26 cellular contexts compared by ENCODE assay signal in genomic region chr21:44838038-44838895, GRCh38. TPM values are rescaled to one million over a fixed set of nuclear protein-coding genes. Genes with fewer than 3 reads are reported as not detected.
DNase-seq lines count a peak whose midpoint lies in the region; ATAC-seq, FAIRE-seq and TF ChIP-seq lines count a peak whose summit lies in the region.
"Had no signal": no experiment of that assay in that cellular context is flagged by ENCODE, and none has a peak within 500 bp of the region (broad histone marks: within the 10 kb centered on the region; RNA-seq: fewer than 3 reads in every experiment).

No MANE protein-coding gene starts in this region.

- H3K27me3 Mint-ChIP-seq in neural progenitor cell (ENCODE audit: insufficient read depth, low read depth) (peaks cover 15% of the 10 kb centered on the region), chondrocyte (ENCODE audit: low read depth) (peaks cover 11% of the 10 kb centered on the region)
- H3K27me3 Mint-ChIP-seq: activated CD4-positive, alpha-beta T cell treated with anti-CD3 and anti-CD28 coated beads for 36 hours had no signal

- no peak overlapping the region for H3K4me3 Mint-ChIP-seq in neural progenitor cell
- H3K4me3 Mint-ChIP-seq in chondrocyte (ENCODE audit: unreplicated experiment) = no peak overlapping the region
- H3K4me3 Mint-ChIP-seq: activated CD4-positive, alpha-beta T cell treated with anti-CD3 and anti-CD28 coated beads for 36 hours; B cell; neural crest cell; T-cell had no signal

- no peak overlapping the region for H4K8ac ChIP-seq in IMR-90 (ENCODE audit: low read depth in 2 of 2, low read length in 2 of 2)

- H3K4me2 ChIP-seq in IMR-90 (ENCODE audit: low read depth, low read length) (no peak overlapping the region), K562 (ENCODE audit: insufficient read depth, low read length) (no peak overlapping the region), neural progenitor cell (no peak overlapping the region)

- H3K56ac ChIP-seq in IMR-90 (ENCODE audit: extremely low read depth, insufficient read depth, low read length) = no peak overlapping the region

- H3K9me1 ChIP-seq in IMR-90 (ENCODE audit: insufficient read depth, low read length) = no peaks in the 10 kb centered on the region
- H3K9me1 ChIP-seq in K562 (ENCODE audit: control insufficient read depth, insufficient read depth, low read length) = no peaks in the 10 kb centered on the region

- no peak overlapping the region for H2AK9ac ChIP-seq in IMR-90 (replicated peaks; ENCODE audit: low read depth, low read length, poor library complexity)

- intact Hi-C loops in IMR-90 (cut with micrococcal nuclease) = no loop called here
- intact Hi-C loops in K562 (cut with micrococcal nuclease) = loop anchor here (10.0 kb wide), 1 partner anchor 793 kb away; no protein-coding TSS in a partner anchor

- TF ChIP-seq RAD21 in IMR-90 (IDR thresholded peaks at IDR 0.05; ENCODE audit: low read length) = no peak
- TF ChIP-seq RAD21 in K562 (CRISPR knock-in tag; conservative IDR thresholded peaks at IDR 0.05 in 1 of 2, IDR thresholded peaks at IDR 0.05 in 1 of 2) = no peak

- H2AFZ ChIP-seq in IMR-90 (replicated peaks; ENCODE audit: low read length, poor library complexity) = peak overlapping the region; percentile 19
- H2AFZ ChIP-seq in K562 (ENCODE audit: low read depth, low read length) = no peak overlapping the region
- H2AFZ ChIP-seq in neural progenitor cell (replicated peaks) = no peak overlapping the region
- H2AFZ ChIP-seq: GM23248 had no signal

- H3K27ac Mint-ChIP-seq in neural progenitor cell (no peak overlapping the region), chondrocyte (ENCODE audit: unreplicated experiment) (no peak overlapping the region)
- H3K27ac Mint-ChIP-seq: activated CD4-positive, alpha-beta T cell treated with anti-CD3 and anti-CD28 coated beads for 36 hours; B cell had no signal

- ATAC-seq in IMR-90 (ENCODE audit: low read depth) = no peak
- peak; percentile 16; the same call in 2 of the 3 replicates for ATAC-seq in K562
- ATAC-seq: activated CD4-positive, alpha-beta T cell treated with anti-CD3 and anti-CD28 coated beads for 36 hours; gastroesophageal sphincter; T-cell had no signal

- no peaks in the 10 kb centered on the region; the same call in none of the 2 replicates for H3K27me3 ChIP-seq in GM06990 (replicated peaks; ENCODE audit: control insufficient read depth, insufficient read depth, low read length)
- peaks cover 28% of the 10 kb centered on the region for H3K27me3 ChIP-seq in IMR-90 (ENCODE audit: control insufficient read depth, insufficient read depth, low read length)
- H3K27me3 ChIP-seq in K562 (ENCODE audit: control insufficient read depth in 2 of 2, insufficient read depth in 2 of 2, low read length in 2 of 2) = peaks cover 14 to 36% of the 10 kb centered on the region in 2 experiments; a peak in 4 of 5 replicates
- no peaks in the 10 kb centered on the region for H3K27me3 ChIP-seq in neural progenitor cell
- H3K27me3 ChIP-seq: adrenal gland, transverse colon had no signal

- TF ChIP-seq EP300 in K562 (IDR thresholded peaks at IDR 0.05; ENCODE audit: low read length) = no peak

- H2AK5ac ChIP-seq in IMR-90 (ENCODE audit: low read depth, low read length) = no peak overlapping the region

- H2BK5ac ChIP-seq in IMR-90 (ENCODE audit: low read depth, low read length, poor library complexity, severe bottlenecking) = no peak overlapping the region

- in situ Hi-C loops in IMR-90 (cut with MboI; ENCODE audit: low sequenced_read_pairs) (no loop called here), K562 (cut with MboI) (no loop called here)

- CTCF ChIA-PET in IMR-90 (lab: Yijun Ruan, JAX) (no interaction called here), K562 (lab: Yijun Ruan, JAX; ENCODE audit: low intra/inter-chr PET ratio) (no interaction called here)

- H3K23ac ChIP-seq in IMR-90 (ENCODE audit: low read depth, low read length) = no peak overlapping the region

- no peak overlapping the region for H3K4ac ChIP-seq in IMR-90 (ENCODE audit: low read depth, low read length)

- H3F3A ChIP-seq in neural progenitor cell (ENCODE audit: low read depth) = peaks cover under 1% of the 10 kb centered on the region

- H2BK20ac ChIP-seq in IMR-90 (ENCODE audit: low read depth, low read length) = no peak overlapping the region

- no peak overlapping the region for H3K4me3 ChIP-seq in GM06990 (replicated peaks; ENCODE audit: low read depth, low read length)
- H3K4me3 ChIP-seq in IMR-90 (ENCODE audit: insufficient read depth, low read depth, low read length) = no peak overlapping the region
- H3K4me3 ChIP-seq in K562 = no peak overlapping the region
- H3K4me3 ChIP-seq in neural progenitor cell = no peak overlapping the region
- no peak overlapping the region for H3K4me3 ChIP-seq in coronary artery
- H3K4me3 ChIP-seq: adrenal gland, gastroesophageal sphincter, GM23248, transverse colon had no signal

- no peak overlapping the region for H4K91ac ChIP-seq in IMR-90 (ENCODE audit: insufficient read depth, low read depth, low read length)

- no peak overlapping the region for H2BK120ac ChIP-seq in IMR-90 (ENCODE audit: low read depth, low read length)

- H3K27ac ChIP-seq in IMR-90 (ENCODE audit: insufficient read depth, low read length) (no peak overlapping the region), K562 (ENCODE audit: extremely low read depth, low read depth, low read length) (no peak overlapping the region), neural progenitor cell (no peak overlapping the region), coronary artery (no peak overlapping the region)
- H3K27ac ChIP-seq: adrenal gland, gastroesophageal sphincter, GM23248, transverse colon had no signal

- H3K9ac ChIP-seq in IMR-90 (ENCODE audit: low read depth, low read length) (no peak overlapping the region), K562 (ENCODE audit: insufficient read depth in 1 of 2, low read depth in 2 of 2, low read length in 2 of 2) (peak overlapping the region in 1 of 2 experiments; percentile 1; a peak in 1 of 4 replicates), neural progenitor cell (no peak overlapping the region)
- H3K9ac ChIP-seq: GM23248 had no signal

- no peaks in the 10 kb centered on the region for H3K79me1 ChIP-seq in IMR-90 (ENCODE audit: low read depth in 1 of 2, low read length in 2 of 2)

- peaks cover 2% of the 10 kb centered on the region for H3K4me1 Mint-ChIP-seq in neural progenitor cell
- H3K4me1 Mint-ChIP-seq in chondrocyte (ENCODE audit: low read depth) = peaks cover 9% of the 10 kb centered on the region
- H3K4me1 Mint-ChIP-seq: activated CD4-positive, alpha-beta T cell treated with anti-CD3 and anti-CD28 coated beads for 36 hours; B cell; neural crest cell; T-cell had no signal

- H4K20me1 ChIP-seq in IMR-90 (ENCODE audit: insufficient read depth, low read length) (no peaks in the 10 kb centered on the region), K562 (replicated peaks; ENCODE audit: control insufficient read depth, insufficient read depth, low read length) (peaks cover 5% of the 10 kb centered on the region; the same call in 1 of the 2 replicates), neural progenitor cell (ENCODE audit: low read depth) (no peaks in the 10 kb centered on the region)

- no peak overlapping the region for H2BK15ac ChIP-seq in IMR-90 (ENCODE audit: low read depth, low read length)

- DNase-seq in GM06990 (ENCODE audit: extremely low read depth, insufficient read length) = no peak
- no peak for DNase-seq in IMR-90
- peak in 3 of 4 experiments; percentile 52 to 72 (median 71) for DNase-seq in K562 (ENCODE audit: extremely low read depth in 1 of 4, low spot score in 3 of 4)
- no peak for DNase-seq in neural progenitor cell (ENCODE audit: low spot score)
- DNase-seq in cerebellar cortex (ENCODE audit: low spot score) = no peak
- DNase-seq in coronary artery (ENCODE audit: low spot score) = no peak
- DNase-seq in NCI-H510A (lab: John Stamatoyannopoulos, UW) = no peak
- DNase-seq in chondrocyte (ENCODE audit: low spot score) = no peak
- DNase-seq: activated CD4-positive, alpha-beta T cell treated with anti-CD3 and anti-CD28 coated beads for 36 hours; activated CD8-positive, alpha-beta memory T cell treated with anti-CD3 and anti-CD28 coated beads for 24 hours; activated naive CD4-positive, alpha-beta T cell treated with Interleukin-2 at 50 U/mL for 16 hours; activated T-cell treated with anti-CD3 and anti-CD28 coated beads, Interleukin-2, amount 50 U/mL, for 1 hour; cortex of kidney; DMS153; GM23248; Kasumi-1; MV-4-11; SHP77 treated with DMSO at 0.1 percent for 48 hours; T-cell; transverse colon had no signal

- no peaks in the 10 kb centered on the region for H3K36me3 Mint-ChIP-seq in neural progenitor cell
- no peaks in the 10 kb centered on the region for H3K36me3 Mint-ChIP-seq in chondrocyte (ENCODE audit: low read depth)
- H3K36me3 Mint-ChIP-seq: T-cell had no signal

- no peaks in the 10 kb centered on the region for H3K36me3 ChIP-seq in GM06990 (ENCODE audit: control insufficient read depth, insufficient read depth, low read length)
- H3K36me3 ChIP-seq in IMR-90 (ENCODE audit: control insufficient read depth, insufficient read depth, low read length) = no peaks in the 10 kb centered on the region
- no peaks in the 10 kb centered on the region for H3K36me3 ChIP-seq in K562 (ENCODE audit: control insufficient read depth, insufficient read depth, low read length)
- no peaks in the 10 kb centered on the region for H3K36me3 ChIP-seq in neural progenitor cell
- H3K36me3 ChIP-seq: adrenal gland, gastroesophageal sphincter, transverse colon had no signal

- peak; percentile 7 for TF ChIP-seq CTCF in GM06990 (IDR thresholded peaks at IDR 0.05; ENCODE audit: insufficient read depth, low read length, poor library complexity, severe bottlenecking)
- no peak for TF ChIP-seq CTCF in IMR-90 (conservative IDR thresholded peaks at IDR 0.05; ENCODE audit: low read depth, low read length)
- TF ChIP-seq CTCF in K562 (IDR thresholded peaks at IDR 0.05 in 2 of 3, conservative IDR thresholded peaks at IDR 0.05 in 1 of 3; ENCODE audit: insufficient read depth in 2 of 3, low read depth in 1 of 3, low read length in 3 of 3) = peak in 2 of 3 experiments; percentile 10 to 20; a peak in 1 of 6 replicates
- peak; percentile 7 for TF ChIP-seq CTCF in neural progenitor cell (IDR thresholded peaks at IDR 0.05)
- TF ChIP-seq CTCF in coronary artery (IDR thresholded peaks at IDR 0.05) = no peak
- TF ChIP-seq CTCF in chondrocyte (IDR thresholded peaks at IDR 0.05) = no peak

- H4K5ac ChIP-seq in IMR-90 (ENCODE audit: low read depth, low read length) = no peak overlapping the region

- dilution Hi-C loops in IMR-90 (cut with HindIII; ENCODE audit: low sequenced_read_pairs, unreplicated experiment) = no loop called here

- WGBS in IMR-90 (ENCODE audit: extremely low coverage in 2 of 2, insufficient read length in 1 of 2), 2 experiments = 77% methylated on average over 12 of the region's 30 CpGs; no CpG with 5 or more reads in 1 of the 2 experiments
- 62% methylated on average over 19 of the region's 30 CpGs for WGBS in K562 (ENCODE audit: insufficient coverage, low coverage, missing lambda C conversion rate)

- POLR2A ChIA-PET in IMR-90 (lab: Charles Lee; ENCODE audit: unreplicated experiment) = no interaction called here
- POLR2A ChIA-PET in K562 (lab: Yijun Ruan, JAX) = interaction anchor here (1.0 kb wide), 1 partner anchor 28 kb away, joined by 3 read pairs; no protein-coding TSS in a partner anchor

- TF ChIP-seq POLR2A in IMR-90 (IDR thresholded peaks at IDR 0.05; ENCODE audit: low read depth, low read length) = no peak
- no peak for TF ChIP-seq POLR2A in K562 (conservative IDR thresholded peaks at IDR 0.05)

- FAIRE-seq in K562 (lab: Jason Lieb, UNC) = no peak
- FAIRE-seq: A204.1, islet of Langerhans had no signal

- BruUV-seq in IMR-90 (replicated peaks; lab: Mats Ljungman, UMichigan) = no TSS peak
- BruUV-seq in K562 (replicated peaks; lab: Mats Ljungman, UMichigan) = no TSS peak

- H3K18ac ChIP-seq in IMR-90 (ENCODE audit: low read depth, low read length) = no peak overlapping the region

- H3K79me2 ChIP-seq in K562 (ENCODE audit: control insufficient read depth, insufficient read depth, low read length) (no peaks in the 10 kb centered on the region), neural progenitor cell (ENCODE audit: low read depth) (no peaks in the 10 kb centered on the region)

- H3K9me3 Mint-ChIP-seq in neural progenitor cell (no peaks in the 10 kb centered on the region), chondrocyte (ENCODE audit: low read depth) (no peaks in the 10 kb centered on the region)
- H3K9me3 Mint-ChIP-seq: neural crest cell, T-cell had no signal

- no peaks in the 10 kb centered on the region for H3K9me3 ChIP-seq in IMR-90 (ENCODE audit: control insufficient read depth, insufficient read depth, low read length)
- H3K9me3 ChIP-seq in K562 (replicated peaks; ENCODE audit: control insufficient read depth, insufficient read depth, low read depth, low read length) = no peaks in the 10 kb centered on the region
- no peaks in the 10 kb centered on the region for H3K9me3 ChIP-seq in neural progenitor cell (ENCODE audit: low read depth)
- H3K9me3 ChIP-seq: adrenal gland, gastroesophageal sphincter, transverse colon had no signal

- no peak overlapping the region for H3K14ac ChIP-seq in IMR-90 (replicated peaks; ENCODE audit: low read depth, low read length)

- peaks cover 5% of the 10 kb centered on the region; the same call in 1 of the 2 replicates for H3K4me1 ChIP-seq in IMR-90 (ENCODE audit: control insufficient read depth, insufficient read depth, low read length)
- H3K4me1 ChIP-seq in K562 (replicated peaks in 1 of 2; ENCODE audit: control insufficient read depth in 2 of 2, insufficient read depth in 2 of 2, low read length in 2 of 2) = peaks cover 21 to 52% of the 10 kb centered on the region in 2 experiments
- no peaks in the 10 kb centered on the region for H3K4me1 ChIP-seq in neural progenitor cell

RNA-seq across cellular contexts. Expression of gene SUMO3, which starts 20.4 kb away (rescaled TPM):
- total RNA-seq in IMR-90 (2012; rRNA removed) = 64.9 and 103 TPM in 2 replicates
- polyA plus RNA-seq in IMR-90 (2012; rRNA removed) = 101 and 104 TPM in 2 replicates
- 73.7 and 82.6 TPM in 2 replicates for polyA plus RNA-seq in IMR-90 (2012; cell fraction: cytosol; rRNA removed)
- 23.5 and 36.3 TPM in 2 replicates for polyA plus RNA-seq in IMR-90 (2012; cell fraction: nucleus; rRNA removed; ENCODE audit: low replicate concordance)
- total RNA-seq in K562 (2011; cell fraction: chromatin; rRNA removed; ENCODE audit: low replicate concordance) = 32.4 and 33.2 TPM in 2 replicates
- 27.5 and 32.6 TPM in 2 replicates for total RNA-seq in K562 (2011; cell fraction: nucleolus; rRNA removed)
- total RNA-seq in K562 (2011; cell fraction: nucleoplasm; rRNA removed) = 42.5 and 55.7 TPM in 2 replicates
- 95.2 and 118 TPM in 2 replicates for total RNA-seq in K562 (2014; rRNA removed)
- 101 TPM in 2 replicates for total RNA-seq in K562 (2014; rRNA removed; fragmentation: Illumina TruSeq; extraction: Trizol)
- total RNA-seq in K562 (2015; rRNA removed; fragmentation: Illumina TruSeq; extraction: Trizol) = 111 and 113 TPM in 2 replicates
- total RNA-seq in K562 (2021) = 120 TPM in 2 replicates
- polyA plus RNA-seq in K562 (2011; rRNA removed) = 110 and 128 TPM in 2 replicates
- polyA plus RNA-seq in K562 (2011; cell fraction: cytosol; rRNA removed) = 132 and 183 TPM in 2 replicates
- polyA plus RNA-seq in K562 (2011; cell fraction: nucleus; rRNA removed) = 41.4 and 52.1 TPM in 2 replicates
- polyA plus RNA-seq in K562 (2012) = 95.3 and 142 TPM in 2 replicates
- 142 and 144 TPM in 2 replicates for polyA plus RNA-seq in K562 (2014; fragmentation: Illumina TruSeq; extraction: Trizol)
- polyA plus RNA-seq in K562 (2014; fragmentation: Nextera tagmentation; extraction: Ambion mirVana) = 10 to 100 TPM; 13.9 to 21.6 TPM
- polyA plus RNA-seq in K562 (2014; rRNA removed) = 143 and 146 TPM in 2 replicates
- 105 and 120 TPM in 2 replicates for polyA minus RNA-seq in K562 (2011; rRNA and poly(A)+ RNA removed)
- polyA minus RNA-seq in K562 (2011; cell fraction: cytosol; rRNA and poly(A)+ RNA removed) = 70.3 and 71.5 TPM in 2 replicates
- 18.8 and 32.3 TPM in 2 replicates for polyA minus RNA-seq in K562 (2011; cell fraction: nucleus; rRNA and poly(A)+ RNA removed)
- total RNA-seq in neural progenitor cell (ENCODE audit: low replicate concordance) = 117 and 135 TPM in 2 replicates
- 51.3 to 60.3 TPM (median 52.3 TPM) in 3 replicates for total RNA-seq in chondrocyte

RNA-seq across cellular contexts. Expression of gene PTTG1IP, which starts 35.2 kb away (rescaled TPM):
- total RNA-seq in IMR-90 (2012; rRNA removed) (194 and 230 TPM in 2 replicates), K562 (2014; rRNA removed) (85.4 and 97.6 TPM in 2 replicates), K562 (2014; rRNA removed; fragmentation: Illumina TruSeq; extraction: Trizol) (65.7 and 66.2 TPM in 2 replicates), K562 (2015; rRNA removed; fragmentation: Illumina TruSeq; extraction: Trizol) (92.9 and 98.7 TPM in 2 replicates), K562 (2021) (99.3 and 99.5 TPM in 2 replicates), neural progenitor cell (ENCODE audit: low replicate concordance) (162 and 192 TPM in 2 replicates), chondrocyte (225 to 333 TPM (median 329 TPM) in 3 replicates)
- polyA plus RNA-seq in IMR-90 (2012; rRNA removed) (156 and 167 TPM in 2 replicates), K562 (2011; rRNA removed) (92.4 and 138 TPM in 2 replicates), K562 (2014; fragmentation: Illumina TruSeq; extraction: Trizol) (77.0 and 77.8 TPM in 2 replicates), K562 (2014; fragmentation: Nextera tagmentation; extraction: Ambion mirVana) (1 to 10 TPM; 5.0 to 9.2 TPM), K562 (2014; rRNA removed) (82.4 and 86.9 TPM in 2 replicates)
- 112 and 137 TPM in 2 replicates for polyA plus RNA-seq in IMR-90 (2012; cell fraction: cytosol; rRNA removed)
- polyA plus RNA-seq in IMR-90 (2012; cell fraction: nucleus; rRNA removed; ENCODE audit: low replicate concordance) = 67.9 and 125 TPM in 2 replicates
- total RNA-seq in K562 (2011; cell fraction: chromatin; rRNA removed; ENCODE audit: low replicate concordance) = 109 and 139 TPM in 2 replicates
- total RNA-seq in K562 (2011; cell fraction: nucleolus; rRNA removed) = 131 and 151 TPM in 2 replicates
- 146 and 174 TPM in 2 replicates for total RNA-seq in K562 (2011; cell fraction: nucleoplasm; rRNA removed)
- polyA plus RNA-seq in K562 (2011; cell fraction: cytosol; rRNA removed) = 79.9 and 115 TPM in 2 replicates
- polyA plus RNA-seq in K562 (2011; cell fraction: nucleus; rRNA removed) = 69.1 and 123 TPM in 2 replicates
- polyA plus RNA-seq in K562 (2012) = 77.4 and 167 TPM in 2 replicates
- 54.1 and 70.2 TPM in 2 replicates for polyA minus RNA-seq in K562 (2011; rRNA and poly(A)+ RNA removed)
- polyA minus RNA-seq in K562 (2011; cell fraction: cytosol; rRNA and poly(A)+ RNA removed) = 69.1 and 114 TPM in 2 replicates
- 17.4 and 40.2 TPM in 2 replicates for polyA minus RNA-seq in K562 (2011; cell fraction: nucleus; rRNA and poly(A)+ RNA removed)

RNA-seq across cellular contexts. Expression of gene UBE2G2, which starts 36.6 kb away (rescaled TPM):
- total RNA-seq in IMR-90 (2012; rRNA removed) (65.4 and 75.8 TPM in 2 replicates), K562 (2014; rRNA removed) (122 and 148 TPM in 2 replicates), K562 (2014; rRNA removed; fragmentation: Illumina TruSeq; extraction: Trizol) (109 and 112 TPM in 2 replicates), K562 (2015; rRNA removed; fragmentation: Illumina TruSeq; extraction: Trizol) (99.0 and 112 TPM in 2 replicates), K562 (2021) (131 and 140 TPM in 2 replicates), neural progenitor cell (ENCODE audit: low replicate concordance) (76.7 and 83.1 TPM in 2 replicates), chondrocyte (48.5 to 75.5 TPM (median 54.8 TPM) in 3 replicates)
- polyA plus RNA-seq in IMR-90 (2012; rRNA removed) (81.9 and 91.7 TPM in 2 replicates), K562 (2011; rRNA removed) (210 and 225 TPM in 2 replicates), K562 (2014; fragmentation: Illumina TruSeq; extraction: Trizol) (198 and 202 TPM in 2 replicates), K562 (2014; fragmentation: Nextera tagmentation; extraction: Ambion mirVana) (10 to 100 TPM; 47.5 to 74.3 TPM), K562 (2014; rRNA removed) (200 and 297 TPM in 2 replicates)
- 51.8 and 81.4 TPM in 2 replicates for polyA plus RNA-seq in IMR-90 (2012; cell fraction: cytosol; rRNA removed)
- 112 and 205 TPM in 2 replicates for polyA plus RNA-seq in IMR-90 (2012; cell fraction: nucleus; rRNA removed; ENCODE audit: low replicate concordance)
- total RNA-seq in K562 (2011; cell fraction: chromatin; rRNA removed; ENCODE audit: low replicate concordance) = 217 and 395 TPM in 2 replicates
- total RNA-seq in K562 (2011; cell fraction: nucleolus; rRNA removed) = 127 and 140 TPM in 2 replicates
- 222 and 291 TPM in 2 replicates for total RNA-seq in K562 (2011; cell fraction: nucleoplasm; rRNA removed)
- 249 and 260 TPM in 2 replicates for polyA plus RNA-seq in K562 (2011; cell fraction: cytosol; rRNA removed)
- 234 and 303 TPM in 2 replicates for polyA plus RNA-seq in K562 (2011; cell fraction: nucleus; rRNA removed)
- polyA plus RNA-seq in K562 (2012) = 119 and 202 TPM in 2 replicates
- polyA minus RNA-seq in K562 (2011; rRNA and poly(A)+ RNA removed) = 146 and 179 TPM in 2 replicates
- polyA minus RNA-seq in K562 (2011; cell fraction: cytosol; rRNA and poly(A)+ RNA removed) = 83.5 and 87.6 TPM in 2 replicates
- polyA minus RNA-seq in K562 (2011; cell fraction: nucleus; rRNA and poly(A)+ RNA removed) = 115 and 148 TPM in 2 replicates

Comparison
In these comparisons a context has a peak if more than half of its experiments do, and no peak if none do; other contexts are left out.
1. DNase-seq: peak in K562 (3 of 4); none in GM06990 (single experiment), IMR-90 (single experiment), neural progenitor cell (single experiment), cerebellar cortex (single experiment), coronary artery (single experiment), NCI-H510A (single experiment) and chondrocyte (single experiment).
2. CTCF ChIP-seq: peak in GM06990 (single experiment), K562 (2 of 3) and neural progenitor cell (single experiment); none in IMR-90 (single experiment), coronary artery (single experiment) and chondrocyte (single experiment).